ENCODE assay signal across 9 cellular contexts in genomic region chr17:41690497-41690896, GRCh38. TPM values are rescaled to one million over a fixed set of nuclear protein-coding genes. Genes with fewer than 3 reads are reported as not detected.
DNase-seq lines count a peak whose midpoint lies in the region; ATAC-seq and TF ChIP-seq lines count a peak whose summit lies in the region.
"Had no signal": no experiment of that assay in that cellular context is flagged by ENCODE, and none has a peak within 500 bp of the region (broad histone marks: within the 10 kb centered on the region; RNA-seq: fewer than 3 reads in every experiment).

No MANE protein-coding gene starts in this region.

- H3K4me3 Mint-ChIP-seq in CD8-positive, alpha-beta memory T cell = peak overlapping the region; percentile 96 to 100 (median 98)
- H3K4me3 Mint-ChIP-seq in endothelial cell (ENCODE audit: unreplicated experiment) = peak overlapping the region; percentile 97
- peak overlapping the region; percentile 92 for H3K4me3 Mint-ChIP-seq in osteocyte (ENCODE audit: unreplicated experiment)

- no peaks in the 10 kb centered on the region for H3K9me3 Mint-ChIP-seq in CD8-positive, alpha-beta memory T cell
- no peaks in the 10 kb centered on the region for H3K9me3 Mint-ChIP-seq in endothelial cell (ENCODE audit: unreplicated experiment)
- H3K9me3 Mint-ChIP-seq in osteocyte (ENCODE audit: unreplicated experiment) = no peaks in the 10 kb centered on the region

- TF ChIP-seq CTCF in Peyer's patch (IDR thresholded peaks at IDR 0.05) = no peak
- TF ChIP-seq CTCF in endothelial cell (IDR thresholded peaks at IDR 0.05; ENCODE audit: unreplicated experiment) = no peak
- no peak for TF ChIP-seq CTCF in osteocyte (IDR thresholded peaks at IDR 0.05)
- no peak for TF ChIP-seq CTCF in GM10248 (IDR thresholded peaks at IDR 0.05; ENCODE audit: control extremely low read depth, extremely low read depth, low read depth, missing control alignments)

- CTCF ChIA-PET in CD8-positive, alpha-beta memory T cell (lab: Charles Lee) = interaction anchor here (4.7 to 8.7 kb wide), 2 partner anchors 11 to 25 kb away, joined by 74 to 129 read pairs; no protein-coding TSS in a partner anchor
- CTCF ChIA-PET in GM10248 (lab: Yijun Ruan, JAX) = interaction anchor here (0.7 to 9.3 kb wide), 6 partner anchors 8 to 42 kb away, joined by 3 to 118 read pairs (median 25); no protein-coding TSS in a partner anchor

- peak overlapping the region; percentile 99 to 100 (median 99) for H3K27ac Mint-ChIP-seq in CD8-positive, alpha-beta memory T cell
- H3K27ac Mint-ChIP-seq in endothelial cell (ENCODE audit: unreplicated experiment) (no peak overlapping the region), osteocyte (ENCODE audit: unreplicated experiment) (peak overlapping the region; percentile 100)

- H3K4me3 ChIP-seq in CD8-positive, alpha-beta memory T cell (ENCODE audit: low read length) = peak overlapping the region; percentile 94
- H3K4me3 ChIP-seq in Peyer's patch = peak overlapping the region in 2 of 4 donors; percentile 85 to 94

- TF ChIP-seq POLR2A in Peyer's patch (IDR thresholded peaks at IDR 0.05) = no peak

- ATAC-seq in GM18873 (IDR thresholded peaks at IDR 0.05; ENCODE audit: low FRiP score, unreplicated experiment) (no peak), GM18861 (IDR thresholded peaks at IDR 0.05; ENCODE audit: unreplicated experiment) (no peak), GM21619 (IDR thresholded peaks at IDR 0.05; ENCODE audit: unreplicated experiment) (no peak)

- DNase-seq in CD8-positive, alpha-beta memory T cell = peak in 1 of 5 donors; percentile 18
- DNase-seq in Peyer's patch = no peak
- DNase-seq in endothelial cell (ENCODE audit: low spot score) = no peak
- no peak for DNase-seq in osteocyte (ENCODE audit: extremely low spot score, unreplicated experiment)
- no peak for DNase-seq in GM10248 (ENCODE audit: extremely low spot score)

- H3K4me1 Mint-ChIP-seq in CD8-positive, alpha-beta memory T cell = peaks cover 34 to 49% (median 42%) of the 10 kb centered on the region in 3 donors
- H3K4me1 Mint-ChIP-seq in endothelial cell (ENCODE audit: unreplicated experiment) (peaks cover 16% of the 10 kb centered on the region), osteocyte (ENCODE audit: unreplicated experiment) (peaks cover 21% of the 10 kb centered on the region)

- peaks cover 0 to 17% of the 10 kb centered on the region in 2 donors for H3K27me3 Mint-ChIP-seq in CD8-positive, alpha-beta memory T cell
- peaks cover 29% of the 10 kb centered on the region for H3K27me3 Mint-ChIP-seq in endothelial cell (ENCODE audit: unreplicated experiment)
- H3K27me3 Mint-ChIP-seq in osteocyte (ENCODE audit: unreplicated experiment) = no peaks in the 10 kb centered on the region

- H3K36me3 ChIP-seq in CD8-positive, alpha-beta memory T cell (ENCODE audit: insufficient read depth, low read length) = peaks cover 54% of the 10 kb centered on the region
- H3K36me3 ChIP-seq in Peyer's patch = peaks cover 0 to 62% (median 20%) of the 10 kb centered on the region in 3 donors

- no peaks in the 10 kb centered on the region for H3K9me3 ChIP-seq in CD8-positive, alpha-beta memory T cell (ENCODE audit: low read length)
- H3K9me3 ChIP-seq in Peyer's patch = no peaks in the 10 kb centered on the region

- H3K36me3 Mint-ChIP-seq in CD8-positive, alpha-beta memory T cell = peaks cover 20 to 68% (median 20%) of the 10 kb centered on the region in 3 donors
- H3K36me3 Mint-ChIP-seq in endothelial cell (ENCODE audit: low read depth, unreplicated experiment) (peaks cover 28% of the 10 kb centered on the region), osteocyte (ENCODE audit: unreplicated experiment) (peaks cover 42% of the 10 kb centered on the region)

- H3K27ac ChIP-seq in CD8-positive, alpha-beta memory T cell (ENCODE audit: low read depth, low read length) = peak overlapping the region; percentile 100
- H3K27ac ChIP-seq in Peyer's patch = peak overlapping the region in 3 of 4 donors; percentile 100

- peaks cover 31% of the 10 kb centered on the region for H3K4me1 ChIP-seq in CD8-positive, alpha-beta memory T cell (ENCODE audit: insufficient read depth, low read length)
- H3K4me1 ChIP-seq in Peyer's patch = peaks cover 0 to 21% (median 8%) of the 10 kb centered on the region in 4 donors

- POLR2A ChIA-PET in CD8-positive, alpha-beta memory T cell (lab: Charles Lee) = interaction anchor here (1.3 to 5.5 kb wide), 4 partner anchors 12 to 1366 kb away, joined by 3 to 178 read pairs (median 54); partner anchors contain the start of gene ODAD4
- POLR2A ChIA-PET in GM10248 (lab: Yijun Ruan, JAX) = interaction anchor here (0.5 to 5.8 kb wide), 4 partner anchors 12 to 1417 kb away, joined by 3 to 134 read pairs (median 4); partner anchors contain the start of gene KLHL11

- no peaks in the 10 kb centered on the region for H3K27me3 ChIP-seq in CD8-positive, alpha-beta memory T cell (ENCODE audit: insufficient read depth, low read length, poor library complexity, severe bottlenecking)
- no peaks in the 10 kb centered on the region for H3K27me3 ChIP-seq in Peyer's patch

RNA-seq across cellular contexts. Expression of gene EIF1, which starts 1.8 kb away (rescaled TPM):
- total RNA-seq in CD8-positive, alpha-beta memory T cell = 1,000 to 10,000 TPM; 1,446 to 1,504 TPM
- 1,526 TPM for polyA plus RNA-seq in CD8-positive, alpha-beta memory T cell
- total RNA-seq in Peyer's patch (100 to 1,000 TPM; 123 to 226 (median 188) TPM), endothelial cell (ENCODE audit: unreplicated experiment) (569 TPM), osteocyte (1,019 and 1,057 TPM in 2 replicates)

RNA-seq across cellular contexts. Expression of gene GAST, which starts 21.6 kb away (rescaled TPM):
- not detected for total RNA-seq in CD8-positive, alpha-beta memory T cell
- polyA plus RNA-seq in CD8-positive, alpha-beta memory T cell = not detected
- total RNA-seq in Peyer's patch (not detected), endothelial cell (ENCODE audit: unreplicated experiment) (not detected), osteocyte (not detected in 2 replicates)
- total RNA-seq: myocyte had no signal

RNA-seq across cellular contexts. Expression of gene HAP1, which starts 43.9 kb away (rescaled TPM):
- under 1 TPM; 0.13 to 0.18 TPM for total RNA-seq in CD8-positive, alpha-beta memory T cell
- polyA plus RNA-seq in CD8-positive, alpha-beta memory T cell = not detected
- total RNA-seq in Peyer's patch = 1 to 10 TPM in 1 of 4 donors, under 1 TPM in 1, not detected in 2; 0.94 to 5.0 TPM
- total RNA-seq in endothelial cell (ENCODE audit: unreplicated experiment) = 18.1 TPM
- 0.11 and 0.24 TPM in 2 replicates for total RNA-seq in osteocyte
- total RNA-seq: myocyte had no signal
